Comparison of ENCODE assay signal across 1 cellular context in the genomic region with DNA sequence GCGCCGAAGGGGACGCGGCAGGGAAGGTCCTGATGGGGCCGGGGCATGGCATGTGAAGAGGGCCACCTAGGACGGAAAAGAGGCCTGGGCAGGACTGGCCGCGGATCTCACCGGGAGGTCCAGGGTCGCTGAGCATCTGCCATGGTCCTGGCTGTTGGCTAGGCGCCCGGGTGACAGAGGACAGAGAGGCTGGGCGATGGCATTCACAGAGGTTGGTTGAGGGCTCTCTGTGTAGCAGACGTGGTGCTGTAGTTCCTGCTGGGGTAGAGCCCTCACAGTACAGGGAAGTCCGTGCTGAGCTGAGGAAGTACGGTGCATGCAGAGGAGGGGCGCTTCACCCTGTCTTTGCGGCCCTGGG.
TF ChIP-seq lines count a peak whose summit lies in the region.

No MANE protein-coding gene starts in this region.

TF ChIP-seq in GM23338, 12 proteins besides CTCF, POLR2A, EP300 and RAD21 (continued from another document):
- TF ChIP-seq, protein P1, sequence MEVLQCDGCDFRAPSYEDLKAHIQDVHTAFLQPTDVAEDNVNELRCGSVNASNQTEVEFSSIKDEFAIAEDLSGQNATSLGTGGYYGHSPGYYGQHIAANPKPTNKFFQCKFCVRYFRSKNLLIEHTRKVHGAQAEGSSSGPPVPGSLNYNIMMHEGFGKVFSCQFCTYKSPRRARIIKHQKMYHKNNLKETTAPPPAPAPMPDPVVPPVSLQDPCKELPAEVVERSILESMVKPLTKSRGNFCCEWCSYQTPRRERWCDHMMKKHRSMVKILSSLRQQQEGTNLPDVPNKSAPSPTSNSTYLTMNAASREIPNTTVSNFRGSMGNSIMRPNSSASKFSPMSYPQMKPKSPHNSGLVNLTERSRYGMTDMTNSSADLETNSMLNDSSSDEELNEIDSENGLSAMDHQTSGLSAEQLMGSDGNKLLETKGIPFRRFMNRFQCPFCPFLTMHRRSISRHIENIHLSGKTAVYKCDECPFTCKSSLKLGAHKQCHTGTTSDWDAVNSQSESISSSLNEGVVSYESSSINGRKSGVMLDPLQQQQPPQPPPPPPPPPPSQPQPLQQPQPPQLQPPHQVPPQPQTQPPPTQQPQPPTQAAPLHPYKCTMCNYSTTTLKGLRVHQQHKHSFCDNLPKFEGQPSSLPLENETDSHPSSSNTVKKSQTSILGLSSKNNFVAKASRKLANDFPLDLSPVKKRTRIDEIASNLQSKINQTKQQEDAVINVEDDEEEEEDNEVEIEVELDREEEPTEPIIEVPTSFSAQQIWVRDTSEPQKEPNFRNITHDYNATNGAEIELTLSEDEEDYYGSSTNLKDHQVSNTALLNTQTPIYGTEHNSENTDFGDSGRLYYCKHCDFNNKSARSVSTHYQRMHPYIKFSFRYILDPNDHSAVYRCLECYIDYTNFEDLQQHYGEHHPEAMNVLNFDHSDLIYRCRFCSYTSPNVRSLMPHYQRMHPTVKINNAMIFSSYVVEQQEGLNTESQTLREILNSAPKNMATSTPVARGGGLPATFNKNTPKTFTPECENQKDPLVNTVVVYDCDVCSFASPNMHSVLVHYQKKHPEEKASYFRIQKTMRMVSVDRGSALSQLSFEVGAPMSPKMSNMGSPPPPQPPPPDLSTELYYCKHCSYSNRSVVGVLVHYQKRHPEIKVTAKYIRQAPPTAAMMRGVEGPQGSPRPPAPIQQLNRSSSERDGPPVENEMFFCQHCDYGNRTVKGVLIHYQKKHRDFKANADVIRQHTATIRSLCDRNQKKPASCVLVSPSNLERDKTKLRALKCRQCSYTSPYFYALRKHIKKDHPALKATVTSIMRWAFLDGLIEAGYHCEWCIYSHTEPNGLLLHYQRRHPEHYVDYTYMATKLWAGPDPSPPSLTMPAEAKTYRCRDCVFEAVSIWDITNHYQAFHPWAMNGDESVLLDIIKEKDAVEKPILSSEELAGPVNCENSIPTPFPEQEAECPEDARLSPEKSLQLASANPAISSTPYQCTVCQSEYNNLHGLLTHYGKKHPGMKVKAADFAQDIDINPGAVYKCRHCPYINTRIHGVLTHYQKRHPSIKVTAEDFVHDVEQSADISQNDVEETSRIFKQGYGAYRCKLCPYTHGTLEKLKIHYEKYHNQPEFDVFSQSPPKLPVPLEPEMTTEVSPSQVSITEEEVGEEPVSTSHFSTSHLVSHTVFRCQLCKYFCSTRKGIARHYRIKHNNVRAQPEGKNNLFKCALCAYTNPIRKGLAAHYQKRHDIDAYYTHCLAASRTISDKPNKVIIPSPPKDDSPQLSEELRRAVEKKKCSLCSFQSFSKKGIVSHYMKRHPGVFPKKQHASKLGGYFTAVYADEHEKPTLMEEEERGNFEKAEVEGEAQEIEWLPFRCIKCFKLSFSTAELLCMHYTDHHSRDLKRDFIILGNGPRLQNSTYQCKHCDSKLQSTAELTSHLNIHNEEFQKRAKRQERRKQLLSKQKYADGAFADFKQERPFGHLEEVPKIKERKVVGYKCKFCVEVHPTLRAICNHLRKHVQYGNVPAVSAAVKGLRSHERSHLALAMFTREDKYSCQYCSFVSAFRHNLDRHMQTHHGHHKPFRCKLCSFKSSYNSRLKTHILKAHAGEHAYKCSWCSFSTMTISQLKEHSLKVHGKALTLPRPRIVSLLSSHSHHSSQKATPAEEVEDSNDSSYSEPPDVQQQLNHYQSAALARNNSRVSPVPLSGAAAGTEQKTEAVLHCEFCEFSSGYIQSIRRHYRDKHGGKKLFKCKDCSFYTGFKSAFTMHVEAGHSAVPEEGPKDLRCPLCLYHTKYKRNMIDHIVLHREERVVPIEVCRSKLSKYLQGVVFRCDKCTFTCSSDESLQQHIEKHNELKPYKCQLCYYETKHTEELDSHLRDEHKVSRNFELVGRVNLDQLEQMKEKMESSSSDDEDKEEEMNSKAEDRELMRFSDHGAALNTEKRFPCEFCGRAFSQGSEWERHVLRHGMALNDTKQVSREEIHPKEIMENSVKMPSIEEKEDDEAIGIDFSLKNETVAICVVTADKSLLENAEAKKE (CRISPR knock-in tag; IDR thresholded peaks at IDR 0.05), result no peak
- TF ChIP-seq EZH2phosphoT487 (IDR thresholded peaks at IDR 0.05; ENCODE audit: unreplicated experiment), result no peak
- TF ChIP-seq ZNF114 (CRISPR knock-in tag; IDR thresholded peaks at IDR 0.05), result no peak
- no peak for TF ChIP-seq JUNB (IDR thresholded peaks at IDR 0.05; ENCODE audit: unreplicated experiment)
- no peak for TF ChIP-seq REST (IDR thresholded peaks at IDR 0.05; ENCODE audit: unreplicated experiment)
